ENCODE assay signal across 8 cellular contexts in genomic region chr12:132414634-132415340, GRCh38.
DNase-seq lines count a peak whose midpoint lies in the region; ATAC-seq and TF ChIP-seq lines count a peak whose summit lies in the region.

No MANE protein-coding gene starts in this region.

- DNase-seq in ACHN (peak; percentile 88), NCI-H226 (peak; percentile 59), cerebellar nuclear complex (lab: John Stamatoyannopoulos, UW) (peak; percentile 11 to 57), left lung (peak in 1 of 2 donors; percentile 82)
- DNase-seq in activated CD4-positive, alpha-beta T cell treated with anti-CD3 and anti-CD28 coated beads for 1 hour: peak; percentile 63
- DNase-seq in stimulated activated CD4-positive, alpha-beta T cell treated with anti-CD3 and anti-CD28 coated beads, Interleukin-4, amount 100 ng/mL, for 48 hours (ENCODE audit: low read depth in 2 of 2): peak; percentile 68 to 73

- peaks cover 0 to 6% of the 10 kb centered on the region in 2 donors for H3K4me1 ChIP-seq in left lung

- no peak for TF ChIP-seq POLR2A in GM18505 (IDR thresholded peaks at IDR 0.05; ENCODE audit: borderline replicate concordance, extremely low read depth, insufficient read depth, insufficient read length)

- intact Hi-C loops in left lung (cut with DNase I): loop anchor here in 1 of 2 donors (5.0 kb wide), 1 partner anchor 198 kb away; the partner anchor contains the start of gene LRCOL1

- H3K27me3 ChIP-seq in left lung: peaks cover 0 to 73% of the 10 kb centered on the region in 2 donors

- no peaks in the 10 kb centered on the region for H3K9me3 ChIP-seq in left lung

- H3K4me3 ChIP-seq in left lung: no peak overlapping the region

- in situ Hi-C loops in ACHN (cut with HindIII; ENCODE audit: low pct_ligation_motif_present, low pct_unique_long_range_greater_than_20kb, low sequenced_read_pairs): no loop called here

- peak; percentile 87 to 93 for TF ChIP-seq CTCF in left lung (IDR thresholded peaks at IDR 0.05)

- H3K27ac ChIP-seq in left lung: no peak overlapping the region

- no peaks in the 10 kb centered on the region for H3K36me3 ChIP-seq in left lung

- ATAC-seq in GM18505 (IDR thresholded peaks at IDR 0.05; ENCODE audit: unreplicated experiment) (peak; percentile 91), HG03139 (IDR thresholded peaks at IDR 0.05; ENCODE audit: unreplicated experiment) (peak; percentile 92), left lung (peak; percentile 99)
